Comparison of ENCODE assay signal across 8 cellular contexts in genomic region chr20:408843-409696, GRCh38. TPM values are rescaled to one million over a fixed set of nuclear protein-coding genes. Genes with fewer than 3 reads are reported as not detected.
DNase-seq lines count a peak whose midpoint lies in the region; ATAC-seq, FAIRE-seq and TF ChIP-seq lines count a peak whose summit lies in the region.

No MANE protein-coding gene starts in this region.

- H3K4me3 ChIP-seq in AG10803 (ENCODE audit: low read length) (peak overlapping the region; percentile 96), kidney (ENCODE audit: low read length in 2 of 2) (peak overlapping the region; percentile 90 to 94)

- H3K4me3 Mint-ChIP-seq in activated naive CD4-positive, alpha-beta T cell treated with anti-CD3 and anti-CD28 coated beads, Interleukin-2, amount 50 U/mL, for 24 hours, result peak overlapping the region; percentile 98

- H3K27me3 Mint-ChIP-seq in activated naive CD4-positive, alpha-beta T cell treated with anti-CD3 and anti-CD28 coated beads, Interleukin-2, amount 50 U/mL, for 24 hours, result no peaks in the 10 kb centered on the region

- H3K36me3 Mint-ChIP-seq in activated naive CD4-positive, alpha-beta T cell treated with anti-CD3 and anti-CD28 coated beads, Interleukin-2, amount 50 U/mL, for 24 hours, result peaks cover 26% of the 10 kb centered on the region

- no peak for FAIRE-seq in kidney (lab: Jason Lieb, UNC)

- peaks cover 55% of the 10 kb centered on the region for H3K4me1 Mint-ChIP-seq in activated naive CD4-positive, alpha-beta T cell treated with anti-CD3 and anti-CD28 coated beads, Interleukin-2, amount 50 U/mL, for 24 hours

- peak overlapping the region; percentile 94 for H3K27ac Mint-ChIP-seq in activated naive CD4-positive, alpha-beta T cell treated with anti-CD3 and anti-CD28 coated beads, Interleukin-2, amount 50 U/mL, for 24 hours

- TF ChIP-seq CTCF in AG10803 (conservative IDR thresholded peaks at IDR 0.05; ENCODE audit: low read length) (no peak), kidney (IDR thresholded peaks at IDR 0.05; ENCODE audit: borderline replicate concordance, extremely low read depth, insufficient read depth) (no peak)

- intact Hi-C loops in kidney (cut with DNase I), result no loop called here

- H3K4me1 ChIP-seq in kidney (ENCODE audit: control insufficient read depth in 1 of 2, insufficient read depth in 1 of 2, low read depth in 1 of 2, low read length in 2 of 2), result peaks cover 0 to 18% of the 10 kb centered on the region in 2 donors

- ATAC-seq in stimulated activated naive CD8-positive, alpha-beta T cell treated with anti-CD3 and anti-CD28 coated beads, Interleukin-15, Interleukin-2, amounts not matched to agents 100 U/mL and 50 U/mL, for 24 hours, result peak; percentile 24
- ATAC-seq in GM18519 (IDR thresholded peaks at IDR 0.05; ENCODE audit: low FRiP score, unreplicated experiment), result no peak

- DNase-seq in AG10803 (ENCODE audit: low read depth) (no peak), GM19238 (ENCODE audit: insufficient read length, low spot score) (peak; percentile 48), HT1080 (ENCODE audit: low read depth) (peak; percentile 18), kidney (no peak), SK-N-DZ (ENCODE audit: low spot score) (no peak)
- DNase-seq in stimulated activated naive CD8-positive, alpha-beta T cell treated with anti-CD3 and anti-CD28 coated beads, Interleukin-15, Interleukin-2, amounts not matched to agents 100 U/mL and 50 U/mL, for 24 hours, result peak; percentile 37

- peak overlapping the region; percentile 90 to 93 for H3K27ac ChIP-seq in kidney (ENCODE audit: low read depth in 2 of 2, low read length in 2 of 2)

- no peaks in the 10 kb centered on the region for H3K9me3 Mint-ChIP-seq in activated naive CD4-positive, alpha-beta T cell treated with anti-CD3 and anti-CD28 coated beads, Interleukin-2, amount 50 U/mL, for 24 hours

- no peaks in the 10 kb centered on the region for H3K9me3 ChIP-seq in kidney (ENCODE audit: control insufficient read depth in 1 of 2, low read length in 2 of 2)

- peaks cover 0 to 3% of the 10 kb centered on the region in 2 donors for H3K36me3 ChIP-seq in kidney (ENCODE audit: control insufficient read depth in 1 of 2, insufficient read depth in 2 of 2, low read length in 2 of 2)

- H3K9ac ChIP-seq in kidney (ENCODE audit: low read length in 2 of 2), result peak overlapping the region; percentile 83 to 84

RNA-seq across cellular contexts. Expression of gene RBCK1, which starts 1.0 kb away (rescaled TPM):
- total RNA-seq in HT1080 (2014; rRNA removed; shearing (Covaris generic)), result 105 and 122 TPM in 2 replicates
- 132 and 136 TPM in 2 replicates for polyA plus RNA-seq in HT1080 (2015; cell fraction: cytosol; rRNA removed)
- 149 and 182 TPM in 2 replicates for polyA plus RNA-seq in HT1080 (2015; cell fraction: nucleus; rRNA removed)
- total RNA-seq in kidney, result 93.6 TPM
- 73.0 TPM for polyA plus RNA-seq in kidney (ENCODE audit: insufficient read depth, low read depth, low replicate concordance)
- 42.3 and 48.9 TPM in 2 replicates for polyA plus RNA-seq in SK-N-DZ (2014; cell fraction: cytosol; rRNA removed)
- polyA plus RNA-seq in SK-N-DZ (2014; cell fraction: nucleus; rRNA removed), result 56.0 and 90.3 TPM in 2 replicates

RNA-seq across cellular contexts. Expression of gene TRIB3, which starts 28.5 kb away (rescaled TPM):
- total RNA-seq in HT1080 (2014; rRNA removed; shearing (Covaris generic)), result 91.3 and 92.5 TPM in 2 replicates
- polyA plus RNA-seq in HT1080 (2015; cell fraction: cytosol; rRNA removed), result 130 and 145 TPM in 2 replicates
- polyA plus RNA-seq in HT1080 (2015; cell fraction: nucleus; rRNA removed), result 77.7 and 85.7 TPM in 2 replicates
- total RNA-seq in kidney, result 11.6 TPM
- 4.3 TPM for polyA plus RNA-seq in kidney (ENCODE audit: insufficient read depth, low read depth, low replicate concordance)
- 19.6 and 25.6 TPM in 2 replicates for polyA plus RNA-seq in SK-N-DZ (2014; cell fraction: cytosol; rRNA removed)
- 10.6 and 16.7 TPM in 2 replicates for polyA plus RNA-seq in SK-N-DZ (2014; cell fraction: nucleus; rRNA removed)

RNA-seq across cellular contexts. Expression of gene TBC1D20, which starts 53.3 kb away (rescaled TPM):
- 20.4 and 25.2 TPM in 2 replicates for total RNA-seq in HT1080 (2014; rRNA removed; shearing (Covaris generic))
- polyA plus RNA-seq in HT1080 (2015; cell fraction: cytosol; rRNA removed), result 21.6 and 24.4 TPM in 2 replicates
- polyA plus RNA-seq in HT1080 (2015; cell fraction: nucleus; rRNA removed), result 32.4 and 39.2 TPM in 2 replicates
- 26.2 TPM for total RNA-seq in kidney
- 19.5 TPM for polyA plus RNA-seq in kidney (ENCODE audit: insufficient read depth, low read depth, low replicate concordance)
- polyA plus RNA-seq in SK-N-DZ (2014; cell fraction: cytosol; rRNA removed), result 21.7 and 23.4 TPM in 2 replicates
- polyA plus RNA-seq in SK-N-DZ (2014; cell fraction: nucleus; rRNA removed), result 17.1 and 23.5 TPM in 2 replicates

Comparison
In these comparisons a context has a peak if more than half of its experiments do, and no peak if none do; other contexts are left out.
1. DNase-seq: peak in GM19238 (single experiment), HT1080 (single experiment) and stimulated activated naive CD8-positive, alpha-beta T cell treated with anti-CD3 and anti-CD28 coated beads, Interleukin-15, Interleukin-2, amounts not matched to agents 100 U/mL and 50 U/mL, for 24 hours (single experiment); none in AG10803 (single experiment), kidney (single experiment) and SK-N-DZ (single experiment).